9 cellular contexts compared by ENCODE assay signal in genomic region chr1:155974208-155975165, GRCh38. TPM values are rescaled to one million over a fixed set of nuclear protein-coding genes. Genes with fewer than 3 reads are reported as not detected.
DNase-seq lines count a peak whose midpoint lies in the region; ATAC-seq, FAIRE-seq and TF ChIP-seq lines count a peak whose summit lies in the region.
"Had no signal": no experiment of that assay in that cellular context is flagged by ENCODE, and none has a peak within 500 bp of the region (broad histone marks: within the 10 kb centered on the region; RNA-seq: fewer than 3 reads in every experiment).

No MANE protein-coding gene starts in this region.

- H3K27me3 ChIP-seq in MM.1S (replicated peaks; ENCODE audit: insufficient read depth, low read length) (no peaks in the 10 kb centered on the region), GM12878 (replicated peaks in 1 of 2; ENCODE audit: control insufficient read depth in 2 of 2, insufficient read depth in 2 of 2, low read length in 1 of 2) (no peaks in the 10 kb centered on the region)

- H2AFZ ChIP-seq in MM.1S (ENCODE audit: low read length) (no peak overlapping the region), GM12878 (ENCODE audit: control insufficient read depth, low read depth, low read length) (no peak overlapping the region)

- TF ChIP-seq CTCF in MM.1S (IDR thresholded peaks at IDR 0.05; ENCODE audit: low read length) (no peak), GM12878 (IDR thresholded peaks at IDR 0.05 in 2 of 3, conservative IDR thresholded peaks at IDR 0.05 in 1 of 3; ENCODE audit: control insufficient read depth in 2 of 3, extremely low read depth in 1 of 3, insufficient read depth in 1 of 3, low read depth in 3 of 3, low read length in 3 of 3) (no peak), mesothelial cell of epicardium (IDR thresholded peaks at IDR 0.05; ENCODE audit: unreplicated experiment) (no peak)

- ATAC-seq in GM12878 (no peak), HG03097 (IDR thresholded peaks at IDR 0.05; ENCODE audit: low FRiP score, unreplicated experiment) (no peak), HG02973 (IDR thresholded peaks at IDR 0.05; ENCODE audit: unreplicated experiment) (no peak)

- H3K9me3 ChIP-seq in MM.1S (replicated peaks; ENCODE audit: insufficient read depth, low read length) (no peaks in the 10 kb centered on the region), GM12878 (replicated peaks; ENCODE audit: control insufficient read depth, insufficient read depth, low read length) (no peaks in the 10 kb centered on the region)

- in situ Hi-C loops in GM12878 (cut with MboI) = no loop called here

- FAIRE-seq in GM12878 (lab: Jason Lieb, UNC) = no peak
- FAIRE-seq: islet of Langerhans had no signal

- no peaks in the 10 kb centered on the region for H3K27me3 Mint-ChIP-seq in mesothelial cell of epicardium (ENCODE audit: low read depth)

- peak overlapping the region; percentile 95 for H3K4me3 Mint-ChIP-seq in mesothelial cell of epicardium

- intact Hi-C loops in GM12878 (cut with micrococcal nuclease; ENCODE audit: unreplicated experiment) = loop anchor here (5.0 kb wide), 1 partner anchor 78 kb away; the partner anchor contains the start of genes LAMTOR2 and UBQLN4

- TF ChIP-seq POLR2A in GM12878 (IDR thresholded peaks at IDR 0.05; ENCODE audit: low read depth, low read length) = no peak

- CTCF ChIA-PET in GM12878 (lab: Yijun Ruan, JAX) = interaction anchor here (1.1 to 14.7 kb wide), 9 partner anchors 8 to 92 kb away, joined by 3 to 227 read pairs (median 9); partner anchors contain the start of gene RXFP4

- H3K36me3 ChIP-seq in MM.1S (replicated peaks; ENCODE audit: insufficient read depth, low read length) (peaks cover 4% of the 10 kb centered on the region; the same call in 1 of the 2 replicates), GM12878 (ENCODE audit: control insufficient read depth in 2 of 2, insufficient read depth in 2 of 2, low read length in 1 of 2) (peaks cover 2 to 3% of the 10 kb centered on the region in 2 experiments; a peak in 3 of 4 replicates)

- no peaks in the 10 kb centered on the region for H3K9me3 Mint-ChIP-seq in mesothelial cell of epicardium

- H3K4me1 Mint-ChIP-seq in mesothelial cell of epicardium = peaks cover 57% of the 10 kb centered on the region

- 23% methylated on average over 15 of the region's 15 CpGs for WGBS in GM12878 (ENCODE audit: insufficient coverage, insufficient replicate concordance, low lambda C conversion rate, missing lambda C conversion rate)

- peak overlapping the region; percentile 94 for H3K4me2 ChIP-seq in MM.1S (ENCODE audit: low read depth, low read length)
- peak overlapping the region; percentile 86 for H3K4me2 ChIP-seq in GM12878 (ENCODE audit: control insufficient read depth, insufficient read depth)

- H3K4me1 ChIP-seq in MM.1S (ENCODE audit: low read length) (peaks cover 46% of the 10 kb centered on the region), GM12878 (ENCODE audit: control insufficient read depth, insufficient read depth, low read length) (peaks cover 33% of the 10 kb centered on the region)

- TF ChIP-seq RAD21 in GM12878 (IDR thresholded peaks at IDR 0.05; ENCODE audit: insufficient read depth, low read depth, low read length) = no peak

- peaks cover 2% of the 10 kb centered on the region for H3K36me3 Mint-ChIP-seq in mesothelial cell of epicardium

- H3K27ac Mint-ChIP-seq in mesothelial cell of epicardium = peak overlapping the region; percentile 95

- H3K4me3 ChIP-seq in MM.1S (ENCODE audit: low read length) (peak overlapping the region; percentile 84), GM12878 (peak overlapping the region; percentile 100)

- H3K27ac ChIP-seq in MM.1S (ENCODE audit: low read length) (peak overlapping the region; percentile 93; the same call in 1 of the 2 replicates), GM12878 (ENCODE audit: control insufficient read depth, insufficient read depth) (peak overlapping the region; percentile 97; the same call in 1 of the 2 replicates)

- SMC1A ChIA-PET in GM12878 (lab: Charles Lee; ENCODE audit: uncharacterized antibody, unreplicated experiment) = interaction anchor here (0.6 to 16.7 kb wide), 10 partner anchors 9 to 90 kb away, joined by 3 to 229 read pairs (median 8); partner anchors contain the start of gene RXFP4

- RAD21 ChIA-PET in GM12878 (lab: Charles Lee; ENCODE audit: unreplicated experiment) = interaction anchor here (0.7 to 14.4 kb wide), 9 partner anchors 10 to 59 kb away, joined by 3 to 214 read pairs (median 5); partner anchors contain the start of genes KHDC4 and RXFP4

- peaks cover 51% of the 10 kb centered on the region for H3F3A ChIP-seq in MM.1S (ENCODE audit: insufficient read depth, low read length)

- H3K9me2 ChIP-seq in MM.1S (replicated peaks; ENCODE audit: insufficient read depth, low read length) = no peaks in the 10 kb centered on the region

- H3K9ac ChIP-seq in MM.1S (ENCODE audit: low read length) (peak overlapping the region; percentile 87; the same call in 1 of the 2 replicates), GM12878 (ENCODE audit: control insufficient read depth, insufficient read depth, low read length) (peak overlapping the region; percentile 95; the same call in 1 of the 2 replicates)

- TF ChIP-seq EP300 in GM12878 (IDR thresholded peaks at IDR 0.05; ENCODE audit: borderline replicate concordance in 1 of 2, control insufficient read depth in 1 of 2, low read depth in 2 of 2, low read length in 2 of 2) = no peak

- no TSS peak for BruUV-seq in GM12878 (replicated peaks; lab: Mats Ljungman, UMichigan)

- H3K79me2 ChIP-seq in MM.1S (ENCODE audit: low read length) = peaks cover 99% of the 10 kb centered on the region
- H3K79me2 ChIP-seq in GM12878 (ENCODE audit: control insufficient read depth, insufficient read depth, low read length) = peaks cover 97% of the 10 kb centered on the region

- POLR2A ChIA-PET in GM12878 (lab: Charles Lee) = interaction anchor here (0.6 to 14.9 kb wide), 12 partner anchors 7 to 117 kb away, joined by 3 to 273 read pairs (median 4); partner anchors contain the start of genes GON4L and RXFP4

- H4K20me1 ChIP-seq in MM.1S (ENCODE audit: insufficient read depth, low read length) (peaks cover 49% of the 10 kb centered on the region), GM12878 (ENCODE audit: control insufficient read depth, insufficient read depth) (peaks cover 4% of the 10 kb centered on the region; the same call in 1 of the 2 replicates)

- peak; percentile 95 for DNase-seq in Ammon's horn (ENCODE audit: low spot score)
- no peak for DNase-seq in MM.1S
- DNase-seq in GM12878 (ENCODE audit: low read depth, low spot score) = no peak
- no peak for DNase-seq in mesothelial cell of epicardium (ENCODE audit: low spot score in 2 of 2, unreplicated experiment in 2 of 2)
- DNase-seq in foreskin melanocyte = no peak
- no peak for DNase-seq in NOMO-1 (lab: John Stamatoyannopoulos, UW; ENCODE audit: unreplicated experiment in 2 of 2)

RNA-seq across cellular contexts. Expression of gene ARHGEF2, which starts 3.9 kb away (rescaled TPM):
- total RNA-seq in GM12878 (2013; cell fraction: nucleolus; rRNA removed) = 184 and 208 TPM in 2 replicates
- total RNA-seq in GM12878 (2014; rRNA removed) (71.2 and 84.4 TPM in 2 replicates), GM12878 (2014; rRNA removed; fragmentation: Illumina TruSeq; extraction: Trizol) (40.4 and 44.9 TPM in 2 replicates), GM12878 (2021) (113 and 116 TPM in 2 replicates), mesothelial cell of epicardium (103 to 111 TPM (median 110 TPM) in 3 replicates)
- 23.2 TPM for polyA plus RNA-seq in GM12878 (2011; ENCODE audit: low read depth)
- polyA plus RNA-seq in GM12878 (2011; rRNA removed) (48.7 and 88.1 TPM in 2 replicates), GM12878 (2014; fragmentation: Illumina TruSeq; extraction: Trizol) (64.4 and 80.8 TPM in 2 replicates), GM12878 (2014; fragmentation: Nextera tagmentation; extraction: Ambion mirVana) (10 to 100 TPM in 1 of 2 experiments, 1 to 10 TPM in 1; 8.1 to 10.6 TPM), GM12878 (2014; rRNA removed) (87.0 and 89.9 TPM in 2 replicates), GM12878 (2016; fragmentation: Nextera tagmentation; extraction: Ambion mirVana) (10 to 100 TPM; 57.1 to 58.9 TPM)
- polyA plus RNA-seq in GM12878 (2011; cell fraction: cytosol; rRNA removed) = 48.3 and 60.5 TPM in 2 replicates
- 206 and 248 TPM in 2 replicates for polyA plus RNA-seq in GM12878 (2011; cell fraction: nucleus; rRNA removed)
- polyA plus RNA-seq in GM12878 (2012) = 53.2 and 56.8 TPM in 2 replicates
- polyA minus RNA-seq in GM12878 (2011; rRNA and poly(A)+ RNA removed) = 109 and 114 TPM in 2 replicates
- 29.7 and 31.8 TPM in 2 replicates for polyA minus RNA-seq in GM12878 (2011; cell fraction: cytosol; rRNA and poly(A)+ RNA removed)
- polyA minus RNA-seq in GM12878 (2011; cell fraction: nucleus; rRNA and poly(A)+ RNA removed) = 67.3 and 125 TPM in 2 replicates

RNA-seq across cellular contexts. Expression of gene RXFP4, which starts 33.0 kb away (rescaled TPM):
- total RNA-seq in GM12878 (2013; cell fraction: nucleolus; rRNA removed) = 0.56 TPM in 1 of 2 replicates, not detected in the other
- 0.40 TPM in 1 of 2 replicates, not detected in the other for total RNA-seq in GM12878 (2014; rRNA removed)
- total RNA-seq in GM12878 (2014; rRNA removed; fragmentation: Illumina TruSeq; extraction: Trizol) = not detected in 2 replicates
- total RNA-seq in GM12878 (2021) = not detected in 2 replicates
- not detected for polyA plus RNA-seq in GM12878 (2011; ENCODE audit: low read depth)
- polyA plus RNA-seq in GM12878 (2011; rRNA removed) = not detected in 2 replicates
- polyA plus RNA-seq in GM12878 (2011; cell fraction: cytosol; rRNA removed) = 0.04 and 0.05 TPM in 2 replicates
- 0.10 and 0.12 TPM in 2 replicates for polyA plus RNA-seq in GM12878 (2011; cell fraction: nucleus; rRNA removed)
- 0.11 and 0.12 TPM in 2 replicates for polyA plus RNA-seq in GM12878 (2012)
- polyA plus RNA-seq in GM12878 (2014; fragmentation: Illumina TruSeq; extraction: Trizol) = not detected in 2 replicates
- polyA plus RNA-seq in GM12878 (2014; fragmentation: Nextera tagmentation; extraction: Ambion mirVana) = not detected
- polyA plus RNA-seq in GM12878 (2014; rRNA removed) = 0.10 and 0.16 TPM in 2 replicates
- under 1 TPM in 1 of 2 experiments, not detected in 1; 0.39 TPM for polyA plus RNA-seq in GM12878 (2016; fragmentation: Nextera tagmentation; extraction: Ambion mirVana)
- polyA minus RNA-seq in GM12878 (2011; rRNA and poly(A)+ RNA removed) = 0.62 TPM in 1 of 2 replicates, not detected in the other
- polyA minus RNA-seq in GM12878 (2011; cell fraction: cytosol; rRNA and poly(A)+ RNA removed) = not detected in 2 replicates
- 0.67 and 1.1 TPM in 2 replicates for polyA minus RNA-seq in GM12878 (2011; cell fraction: nucleus; rRNA and poly(A)+ RNA removed)
- not detected in 3 replicates for total RNA-seq in mesothelial cell of epicardium

RNA-seq across cellular contexts. Expression of gene KHDC4, which starts 40.3 kb away (rescaled TPM):
- 216 and 221 TPM in 2 replicates for total RNA-seq in GM12878 (2013; cell fraction: nucleolus; rRNA removed)
- total RNA-seq in GM12878 (2014; rRNA removed) (40.8 and 42.1 TPM in 2 replicates), GM12878 (2014; rRNA removed; fragmentation: Illumina TruSeq; extraction: Trizol) (42.8 and 44.4 TPM in 2 replicates), GM12878 (2021) (40.5 and 41.1 TPM in 2 replicates), mesothelial cell of epicardium (70.1 to 74.1 TPM (median 73.2 TPM) in 3 replicates)
- polyA plus RNA-seq in GM12878 (2011; ENCODE audit: low read depth) = 33.9 TPM
- polyA plus RNA-seq in GM12878 (2011; rRNA removed) (109 and 120 TPM in 2 replicates), GM12878 (2014; fragmentation: Illumina TruSeq; extraction: Trizol) (47.8 and 62.4 TPM in 2 replicates), GM12878 (2014; fragmentation: Nextera tagmentation; extraction: Ambion mirVana) (10 to 100 TPM; 11.7 to 15.1 TPM), GM12878 (2014; rRNA removed) (58.2 and 70.5 TPM in 2 replicates), GM12878 (2016; fragmentation: Nextera tagmentation; extraction: Ambion mirVana) (10 to 100 TPM; 39.5 to 46.9 TPM)
- polyA plus RNA-seq in GM12878 (2011; cell fraction: cytosol; rRNA removed) = 83.7 and 84.8 TPM in 2 replicates
- 141 and 162 TPM in 2 replicates for polyA plus RNA-seq in GM12878 (2011; cell fraction: nucleus; rRNA removed)
- 33.4 and 38.1 TPM in 2 replicates for polyA plus RNA-seq in GM12878 (2012)
- 90.9 and 110 TPM in 2 replicates for polyA minus RNA-seq in GM12878 (2011; rRNA and poly(A)+ RNA removed)
- polyA minus RNA-seq in GM12878 (2011; cell fraction: cytosol; rRNA and poly(A)+ RNA removed) = 37.3 and 41.2 TPM in 2 replicates
- 77.4 and 88.9 TPM in 2 replicates for polyA minus RNA-seq in GM12878 (2011; cell fraction: nucleus; rRNA and poly(A)+ RNA removed)

RNA-seq across cellular contexts. Expression of gene SSR2, which starts 46.3 kb away (rescaled TPM):
- 117 and 134 TPM in 2 replicates for total RNA-seq in GM12878 (2013; cell fraction: nucleolus; rRNA removed)
- total RNA-seq in GM12878 (2014; rRNA removed) (304 and 309 TPM in 2 replicates), GM12878 (2014; rRNA removed; fragmentation: Illumina TruSeq; extraction: Trizol) (253 and 257 TPM in 2 replicates), GM12878 (2021) (207 and 208 TPM in 2 replicates), mesothelial cell of epicardium (282 to 298 TPM (median 297 TPM) in 3 replicates)
- 419 TPM for polyA plus RNA-seq in GM12878 (2011; ENCODE audit: low read depth)
- polyA plus RNA-seq in GM12878 (2011; rRNA removed) (434 and 553 TPM in 2 replicates), GM12878 (2014; fragmentation: Illumina TruSeq; extraction: Trizol) (443 and 504 TPM in 2 replicates), GM12878 (2014; fragmentation: Nextera tagmentation; extraction: Ambion mirVana) (100 to 1,000 TPM; 395 to 407 TPM), GM12878 (2014; rRNA removed) (300 and 320 TPM in 2 replicates), GM12878 (2016; fragmentation: Nextera tagmentation; extraction: Ambion mirVana) (100 to 1,000 TPM; 226 to 238 TPM)
- 648 and 1,046 TPM in 2 replicates for polyA plus RNA-seq in GM12878 (2011; cell fraction: cytosol; rRNA removed)
- polyA plus RNA-seq in GM12878 (2011; cell fraction: nucleus; rRNA removed) = 186 and 215 TPM in 2 replicates
- polyA plus RNA-seq in GM12878 (2012) = 316 TPM in 2 replicates
- 366 and 382 TPM in 2 replicates for polyA minus RNA-seq in GM12878 (2011; rRNA and poly(A)+ RNA removed)
- 76.2 and 86.9 TPM in 2 replicates for polyA minus RNA-seq in GM12878 (2011; cell fraction: cytosol; rRNA and poly(A)+ RNA removed)
- 32.3 and 40.9 TPM in 2 replicates for polyA minus RNA-seq in GM12878 (2011; cell fraction: nucleus; rRNA and poly(A)+ RNA removed)
